In genomic region chr10:129715805-129716785, GRCh38 we compare ENCODE assay signal across 14 cellular contexts.
DNase-seq lines count a peak whose midpoint lies in the region; ATAC-seq and TF ChIP-seq lines count a peak whose summit lies in the region.
"Had no signal": no experiment of that assay in that cellular context is flagged by ENCODE, and none has a peak within 500 bp of the region (broad histone marks: within the 10 kb centered on the region; RNA-seq: fewer than 3 reads in every experiment).

No MANE protein-coding gene starts in this region.

- H3K36me3 Mint-ChIP-seq in endodermal cell (ENCODE audit: low read depth), result peaks cover 7% of the 10 kb centered on the region

- ATAC-seq in GM19324 (IDR thresholded peaks at IDR 0.05; ENCODE audit: low FRiP score, unreplicated experiment), result no peak
- ATAC-seq: CD8-positive, alpha-beta T cell had no signal

- TF ChIP-seq POLR2A in ovary (IDR thresholded peaks at IDR 0.05), result no peak

- H3K36me3 ChIP-seq in endodermal cell (ENCODE audit: control insufficient read depth, insufficient read depth, low read length), result no peaks in the 10 kb centered on the region
- H3K36me3 ChIP-seq in ovary, result no peaks in the 10 kb centered on the region
- H3K36me3 ChIP-seq: SJSA1 had no signal

- H3K27ac ChIP-seq in HL-60 (replicated peaks), result no peak overlapping the region
- H3K27ac ChIP-seq in endodermal cell (ENCODE audit: low read depth, low read length), result no peak overlapping the region
- no peak overlapping the region for H3K27ac ChIP-seq in ovary
- H3K27ac ChIP-seq: RWPE1, SJSA1 had no signal

- peak overlapping the region; percentile 26 for H3K27ac Mint-ChIP-seq in endodermal cell
- H3K27ac Mint-ChIP-seq: CD8-positive, alpha-beta T cell had no signal

- 92 to 94% methylated on average over 27 of the region's 27 CpGs for WGBS in endodermal cell (ENCODE audit: insufficient coverage in 1 of 2, insufficient read length in 1 of 2), 2 experiments
- 93 to 94% (median 93%) methylated on average over 27 of the region's 27 CpGs for WGBS in ovary, 3 donors

- H3K9me3 ChIP-seq in endodermal cell (ENCODE audit: control insufficient read depth, low read length) (peaks cover 3% of the 10 kb centered on the region), ovary (no peaks in the 10 kb centered on the region)
- H3K9me3 ChIP-seq: SJSA1 had no signal

- H3K27me3 ChIP-seq in HL-60 (ENCODE audit: insufficient read depth, poor library complexity, severe bottlenecking), result no peaks in the 10 kb centered on the region
- H3K27me3 ChIP-seq in endodermal cell (ENCODE audit: control insufficient read depth, insufficient read depth, low read length, poor library complexity, severe bottlenecking), result no peaks in the 10 kb centered on the region
- H3K27me3 ChIP-seq in ovary, result no peaks in the 10 kb centered on the region
- H3K27me3 ChIP-seq: SJSA1 had no signal

- no peak for TF ChIP-seq EP300 in ovary (IDR thresholded peaks at IDR 0.05)

- H3K4me3 ChIP-seq in HL-60 (replicated peaks; ENCODE audit: insufficient read depth, low read length) (no peak overlapping the region), endodermal cell (ENCODE audit: low read length) (no peak overlapping the region), ovary (no peak overlapping the region)
- H3K4me3 ChIP-seq: SJSA1 had no signal

- peaks cover 26% of the 10 kb centered on the region for H3K4me1 Mint-ChIP-seq in endodermal cell

- no peak overlapping the region for H3K9ac ChIP-seq in endodermal cell (ENCODE audit: extremely low read depth, low read length, poor library complexity, severe bottlenecking)

- no peaks in the 10 kb centered on the region for H3K27me3 Mint-ChIP-seq in endodermal cell (ENCODE audit: insufficient read depth)

- intact Hi-C loops in ovary (cut with DNase I), result no loop called here

- DNase-seq in HL-60 (ENCODE audit: low read depth in 1 of 2, low spot score in 1 of 2) (peak; percentile 15 to 18), MV-4-11 (lab: John Stamatoyannopoulos, UW) (peak; percentile 76), endodermal cell (peak; percentile 35), occipital lobe (lab: John Stamatoyannopoulos, UW) (peak; percentile 2), ovary (no peak), DMS79 (lab: John Stamatoyannopoulos, UW) (no peak), NCI-H2171 treated with DMSO at 0.1 percent for 48 hours (lab: John Stamatoyannopoulos, UW) (no peak)
- DNase-seq: ACHN, NCI-H187 treated with DMSO at 0.1 percent for 48 hours, NCI-H2171 had no signal

- TF ChIP-seq CTCF in HL-60 (IDR thresholded peaks at IDR 0.05; ENCODE audit: insufficient read depth, low read length) (no peak), endodermal cell (conservative IDR thresholded peaks at IDR 0.05) (no peak), ovary (IDR thresholded peaks at IDR 0.05) (no peak)

- no peak overlapping the region for H3K4me3 Mint-ChIP-seq in endodermal cell
- H3K4me3 Mint-ChIP-seq: CD8-positive, alpha-beta T cell had no signal

- H3K4me1 ChIP-seq in endodermal cell (ENCODE audit: control insufficient read depth, insufficient read depth, low read length) (peaks cover 6% of the 10 kb centered on the region), ovary (ENCODE audit: insufficient read depth) (peaks cover 4% of the 10 kb centered on the region)
- H3K4me1 ChIP-seq: SJSA1 had no signal

- no peaks in the 10 kb centered on the region for H3K9me3 Mint-ChIP-seq in endodermal cell

Comparison
In these comparisons a context has a peak if more than half of its experiments do, and no peak if none do; other contexts are left out.
1. DNase-seq: peak in HL-60 (2 of 2), MV-4-11 (single experiment), endodermal cell (single experiment) and occipital lobe (single experiment); none in ovary (0 of 5), DMS79 (single experiment) and NCI-H2171 treated with DMSO at 0.1 percent for 48 hours (single experiment).